Comparison of ENCODE assay signal across 8 cellular contexts in the genomic region with DNA sequence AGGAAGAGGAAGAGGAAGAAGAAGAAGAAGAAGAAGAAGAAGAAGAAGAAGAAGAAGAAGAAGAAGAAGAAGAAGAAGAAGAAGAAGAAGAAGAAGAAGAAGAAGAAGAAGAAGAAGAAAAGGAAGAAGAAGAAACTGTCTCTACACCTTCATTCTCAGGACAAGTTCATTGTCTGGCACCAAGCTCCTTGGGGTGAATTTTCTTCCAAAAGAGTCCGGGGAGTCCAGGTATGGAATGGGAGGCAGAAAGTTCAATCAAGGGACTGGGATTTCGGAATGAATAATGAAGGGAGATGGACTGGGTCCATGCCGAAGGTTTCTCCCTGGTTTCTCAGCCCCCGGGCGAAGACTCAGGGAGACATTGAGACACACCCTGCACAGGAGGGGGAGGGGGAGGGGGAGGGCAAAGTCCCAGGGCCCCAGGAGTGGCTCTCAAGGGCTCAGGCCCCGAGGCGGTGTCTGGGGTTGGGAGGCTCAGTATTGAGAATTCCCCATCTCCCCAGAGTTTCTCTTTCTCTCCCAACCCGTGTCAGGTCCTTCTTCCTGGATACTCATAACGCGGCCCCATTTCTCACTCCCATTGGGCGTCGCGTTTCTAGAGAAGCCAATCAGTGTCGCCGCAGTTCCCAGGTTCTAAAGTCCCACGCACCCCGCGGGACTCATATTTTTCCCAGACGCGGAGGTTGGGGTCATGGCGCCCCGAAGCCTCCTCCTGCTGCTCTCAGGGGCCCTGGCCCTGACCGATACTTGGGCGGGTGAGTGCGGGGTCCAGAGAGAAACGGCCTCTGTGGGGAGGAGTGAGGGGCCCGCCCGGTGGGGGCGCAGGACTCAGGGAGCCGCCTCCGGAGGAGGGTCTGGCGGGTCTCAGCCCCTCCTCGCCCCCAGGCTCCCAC. TPM values are rescaled to one million over a fixed set of nuclear protein-coding genes. Genes with fewer than 3 reads are reported as not detected.
DNase-seq lines count a peak whose midpoint lies in the region; FAIRE-seq and TF ChIP-seq lines count a peak whose summit lies in the region.

A gene (plus strand): TSS at position 662 of the 893 bp plus-strand sequence. CDS start 30 bp downstream, at position 692.

- no peak within 1 kb of the TSS for H3K4ac ChIP-seq in H9 (ENCODE audit: low read depth, low read length)

- H2BK20ac ChIP-seq in H9 (ENCODE audit: low read depth, low read length, poor library complexity, severe bottlenecking): no peak within 1 kb of the TSS

- H2BK12ac ChIP-seq in H9 (ENCODE audit: insufficient read length, low read depth, low read length): no peak within 1 kb of the TSS

- peaks cover 6 to 10% of the 10 kb centered on the region in 2 experiments for H3K4me1 Mint-ChIP-seq in H9

- no CpG with 5 or more reads among the region's 33 CpGs for WGBS in H9 (ENCODE audit: extremely low coverage, insufficient read length, low lambda C conversion rate)

- intact Hi-C loops in kidney (cut with DNase I): no loop called here

- peaks cover 9% of the 10 kb centered on the region; the same call in 1 of the 2 replicates for H3K27me3 ChIP-seq in H9 (ENCODE audit: insufficient read depth, low read length)

- no peak within 1 kb of the TSS for H2BK15ac ChIP-seq in H9 (ENCODE audit: low read depth, low read length)

- peak; percentile 69 for FAIRE-seq in kidney (lab: Jason Lieb, UNC)

- H2AK5ac ChIP-seq in H9 (ENCODE audit: insufficient read length, low read length): no peak within 1 kb of the TSS

- no peak within 1 kb of the TSS for H3K9ac ChIP-seq in H9 (ENCODE audit: extremely low read depth, insufficient read length, low read length)
- peak within 1 kb of the TSS; percentile 80 to 93 for H3K9ac ChIP-seq in kidney (ENCODE audit: low read length in 2 of 2)

- no peak within 1 kb of the TSS for H3K18ac ChIP-seq in H9 (ENCODE audit: insufficient read length, low read depth, low read length)

- peak within 1 kb of the TSS; percentile 71 to 87 for H3K4me3 ChIP-seq in kidney (ENCODE audit: low read length in 2 of 2)

- H3K23me2 ChIP-seq in H9 (ENCODE audit: insufficient read length, low read depth, low read length, poor library complexity, severe bottlenecking): peaks cover 4% of the 10 kb centered on the region

- H3K79me2 ChIP-seq in H9 (ENCODE audit: insufficient read depth, low read length): no peaks in the 10 kb centered on the region

- no peak within 1 kb of the TSS for H2BK5ac ChIP-seq in H9 (ENCODE audit: insufficient read length, low read length)

- peak within 1 kb of the TSS; percentile 73 to 86 for H3K4me3 Mint-ChIP-seq in H9

- H4K8ac ChIP-seq in H9 (replicated peaks; ENCODE audit: insufficient read length, low read depth, low read length): no peak within 1 kb of the TSS

- no peak within 1 kb of the TSS; a peak in 1 of 7 replicates for H3K27ac Mint-ChIP-seq in H9

- H3K27me3 Mint-ChIP-seq in H9 (ENCODE audit: low read depth): peaks cover 58% of the 10 kb centered on the region

- H4K91ac ChIP-seq in H9 (ENCODE audit: insufficient read length, low read depth, low read length): no peak within 1 kb of the TSS

- no peak within 1 kb of the TSS for H3K23ac ChIP-seq in H9 (ENCODE audit: insufficient read length, low read depth, low read length)

- H3K79me1 ChIP-seq in H9 (ENCODE audit: insufficient read depth, low read depth, low read length, poor library complexity, severe bottlenecking): no peaks in the 10 kb centered on the region

- H2BK120ac ChIP-seq in H9 (ENCODE audit: low read depth, low read length, poor library complexity, severe bottlenecking): no peak within 1 kb of the TSS

- peak; percentile 80 for DNase-seq in GM04504 (ENCODE audit: low read depth)
- DNase-seq in H9: peak; percentile 81
- peak; percentile 48 for DNase-seq in NCI-H1105 treated with DMSO at 0.1 percent for 48 hours (lab: John Stamatoyannopoulos, UW)
- peak; percentile 75 for DNase-seq in activated CD4-positive, alpha-beta T cell treated with anti-CD3 and anti-CD28 coated beads for 1 hour
- DNase-seq in cerebellar cortex (ENCODE audit: low spot score): peak; percentile 89
- peak; percentile 92 for DNase-seq in kidney
- peak; percentile 70 for DNase-seq in stimulated activated CD4-positive, alpha-beta T cell treated with anti-CD3 and anti-CD28 coated beads, Interleukin-12 subunit alpha, Interleukin-12 subunit beta, amount 100 ng/mL, for 4 hours
- no peak for DNase-seq in NCI-H1048 (lab: John Stamatoyannopoulos, UW)

- H3K4me1 ChIP-seq in H9 (ENCODE audit: insufficient read depth, low read length) (no peaks in the 10 kb centered on the region; the same call in 1 of the 2 replicates), kidney (ENCODE audit: control insufficient read depth in 1 of 2, insufficient read depth in 1 of 2, low read depth in 1 of 2, low read length in 2 of 2) (peaks cover 0 to 12% of the 10 kb centered on the region in 2 donors)

- TF ChIP-seq CTCF in H9 (conservative IDR thresholded peaks at IDR 0.05) (peak; percentile 24; the same call in 2 of the 3 replicates), kidney (IDR thresholded peaks at IDR 0.05; ENCODE audit: borderline replicate concordance, extremely low read depth, insufficient read depth) (no peak)

- no peaks in the 10 kb centered on the region for H3K9me3 Mint-ChIP-seq in H9

- H4K5ac ChIP-seq in H9 (ENCODE audit: insufficient read length, low read depth, low read length): no peak within 1 kb of the TSS

- H3K36me3 Mint-ChIP-seq in H9 (ENCODE audit: insufficient read depth in 1 of 3, low read depth in 3 of 3): peaks cover 0 to 3% (median 2%) of the 10 kb centered on the region in 3 experiments; a peak in 3 of 7 replicates

- H3K14ac ChIP-seq in H9 (ENCODE audit: insufficient read depth, low read length): no peak within 1 kb of the TSS

- no peaks in the 10 kb centered on the region for H3K9me3 ChIP-seq in H9 (ENCODE audit: control insufficient read depth, low read depth, low read length)
- no peaks in the 10 kb centered on the region for H3K9me3 ChIP-seq in kidney (ENCODE audit: control insufficient read depth in 1 of 2, low read length in 2 of 2)

- peaks cover 0 to 2% of the 10 kb centered on the region in 2 donors for H3K36me3 ChIP-seq in kidney (ENCODE audit: control insufficient read depth in 1 of 2, insufficient read depth in 2 of 2, low read length in 2 of 2)

- H2AFZ ChIP-seq in H9 (ENCODE audit: low read length): no peak within 1 kb of the TSS

- no peak within 1 kb of the TSS for H3T11ph ChIP-seq in H9 (ENCODE audit: low read length)

- no peaks in the 10 kb centered on the region for H4K20me1 ChIP-seq in H9 (ENCODE audit: control insufficient read depth, insufficient read depth, insufficient read length)

- H3K4me2 ChIP-seq in H9 (ENCODE audit: insufficient read depth, insufficient read length, low read length): peak within 1 kb of the TSS; percentile 67

- H3K56ac ChIP-seq in H9 (ENCODE audit: insufficient read length, low read depth, low read length): no peak within 1 kb of the TSS

- H3K27ac ChIP-seq in H9 (ENCODE audit: insufficient read length, low read depth, low read length): no peak within 1 kb of the TSS
- H3K27ac ChIP-seq in kidney (ENCODE audit: low read depth in 2 of 2, low read length in 2 of 2): peak within 1 kb of the TSS; percentile 83 to 94

RNA-seq across cellular contexts. Expression of the gene that starts here (rescaled TPM):
- 7.0 and 7.4 TPM in 2 replicates for total RNA-seq in H9 (2021)
- 87.8 TPM for total RNA-seq in kidney
- 52.1 TPM for polyA plus RNA-seq in kidney (ENCODE audit: insufficient read depth, low read depth, low replicate concordance)

Comparison
In these comparisons a context has a peak if more than half of its experiments do, and no peak if none do; other contexts are left out.
1. RNA of the gene that starts here (total RNA-seq): 87.8 TPM in kidney (single experiment); 7.0 to 7.4 TPM in H9; every median in the first group is over 10 times any median in the second.